In genomic region chr22:42925598-42925997, GRCh38 we compare ENCODE assay signal across 11 cellular contexts.
DNase-seq lines count a peak whose midpoint lies in the region; ATAC-seq and TF ChIP-seq lines count a peak whose summit lies in the region.
"Had no signal": no experiment of that assay in that cellular context is flagged by ENCODE, and none has a peak within 500 bp of the region (broad histone marks: within the 10 kb centered on the region; RNA-seq: fewer than 3 reads in every experiment).

No MANE protein-coding gene starts in this region.

- in situ Hi-C loops in KBM-7 (cut with MboI; ENCODE audit: low pct_unique_long_range_greater_than_20kb, low sequenced_read_pairs), result no loop called here

- H3K36me3 Mint-ChIP-seq in stimulated activated naive B cell treated with anti-CD40 and anti-IgM and Interleukin-4, amounts not matched to agents 10 μg/mL and 1 μg/mL and 100 μg/mL, for 72 hours, result peaks cover 1 to 5% of the 10 kb centered on the region in 2 donors

- H3K36me3 ChIP-seq in HEK293 (ENCODE audit: control insufficient read depth in 2 of 2, insufficient read depth in 1 of 2, low read length in 2 of 2), result no peaks in the 10 kb centered on the region; a peak in 1 of 3 replicates
- H3K36me3 ChIP-seq: ovary had no signal

- H3K4me1 Mint-ChIP-seq in stimulated activated naive B cell treated with anti-CD40 and anti-IgM and Interleukin-4, amounts not matched to agents 10 μg/mL and 1 μg/mL and 100 μg/mL, for 72 hours, result peaks cover 55 to 92% of the 10 kb centered on the region in 2 donors

- POLR2A ChIA-PET in HEK293 (lab: Yijun Ruan, JAX), result interaction anchor here (0.8 to 1.3 kb wide), 2 partner anchors 12 to 87 kb away, joined by 3 to 7 read pairs; no protein-coding TSS in a partner anchor

- no peak overlapping the region for H3K4me3 Mint-ChIP-seq in stimulated activated naive B cell treated with anti-CD40 and anti-IgM and Interleukin-4, amounts not matched to agents 10 μg/mL and 1 μg/mL and 100 μg/mL, for 72 hours

- no peak overlapping the region for H3K4me3 ChIP-seq in HEK293 (ENCODE audit: low read depth, low read length)
- H3K4me3 ChIP-seq: ovary had no signal

- TF ChIP-seq CTCF in HEK293 (tag by site-specific recombination; IDR thresholded peaks at IDR 0.05) (no peak), VCaP (conservative IDR thresholded peaks at IDR 0.05) (no peak)

- peaks cover 9% of the 10 kb centered on the region for H3K4me1 ChIP-seq in HEK293 (ENCODE audit: control insufficient read depth, insufficient read depth, low read length)

- H3K9me3 Mint-ChIP-seq in stimulated activated naive B cell treated with anti-CD40 and anti-IgM and Interleukin-4, amounts not matched to agents 10 μg/mL and 1 μg/mL and 100 μg/mL, for 72 hours, result no peaks in the 10 kb centered on the region

- H3K27ac ChIP-seq in HEK293 (ENCODE audit: extremely low read depth, low read depth, low read length), result no peak overlapping the region
- peak overlapping the region; percentile 95 for H3K27ac ChIP-seq in VCaP
- peak overlapping the region; percentile 42 for H3K27ac ChIP-seq in layer of hippocampus (ENCODE audit: low read depth, low read length)
- H3K27ac ChIP-seq: ovary had no signal

- H3K27me3 ChIP-seq in layer of hippocampus (ENCODE audit: control insufficient read depth, insufficient read depth, low read length), result no peaks in the 10 kb centered on the region
- H3K27me3 ChIP-seq: ovary had no signal

- no peaks in the 10 kb centered on the region for H3K27me3 Mint-ChIP-seq in stimulated activated naive B cell treated with anti-CD40 and anti-IgM and Interleukin-4, amounts not matched to agents 10 μg/mL and 1 μg/mL and 100 μg/mL, for 72 hours

- peak; percentile 28 to 48 for ATAC-seq in stimulated activated naive B cell treated with anti-CD40 and anti-IgM and Interleukin-4, amounts not matched to agents 10 μg/mL and 1 μg/mL and 100 μg/mL, for 72 hours (replicated peaks)

- DNase-seq in stimulated activated naive B cell treated with anti-CD40 and anti-IgM and Interleukin-4, amounts not matched to agents 10 μg/mL and 1 μg/mL and 100 μg/mL, for 72 hours, result no peak
- DNase-seq in NCI-H2171 (lab: John Stamatoyannopoulos, UW) (no peak), KBM-7 (no peak), midbrain (lab: John Stamatoyannopoulos, UW) (no peak), cortex of kidney (lab: John Stamatoyannopoulos, UW) (no peak)
- DNase-seq: activated CD8-positive, alpha-beta memory T cell treated with anti-CD3 and anti-CD28 coated beads, Interleukin-2, amount 50 U/mL, for 4 hours; NCI-H1436 had no signal

- CTCF ChIA-PET in HEK293 (lab: Yijun Ruan, JAX), result interaction anchor here (0.6 to 1.2 kb wide), 3 partner anchors 9 to 74 kb away, joined by 3 to 7 read pairs (median 3); no protein-coding TSS in a partner anchor

- no peaks in the 10 kb centered on the region for H3K9me3 ChIP-seq in HEK293 (ENCODE audit: control insufficient read depth, insufficient read depth, low read depth, low read length)
- H3K9me3 ChIP-seq: ovary had no signal

- H3K27ac Mint-ChIP-seq in stimulated activated naive B cell treated with anti-CD40 and anti-IgM and Interleukin-4, amounts not matched to agents 10 μg/mL and 1 μg/mL and 100 μg/mL, for 72 hours, result peak overlapping the region; percentile 83

TF ChIP-seq in HEK293, 187 proteins besides CTCF, POLR2A, EP300 and RAD21:
- TF ChIP-seq GLIS1 (tag by site-specific recombination; IDR thresholded peaks at IDR 0.05), result peak; percentile 42
- no peak for TF ChIP-seq ZBTB20 (tag by site-specific recombination; IDR thresholded peaks at IDR 0.05)
- TF ChIP-seq ZNF544 (tag by site-specific recombination; IDR thresholded peaks at IDR 0.05), result no peak
- no peak for TF ChIP-seq ZNF37A (tag by site-specific recombination; IDR thresholded peaks at IDR 0.05)
